Comparison of ENCODE assay signal across 8 cellular contexts in genomic region chr12:118103231-118103600, GRCh38. TPM values are rescaled to one million over a fixed set of nuclear protein-coding genes. Genes with fewer than 3 reads are reported as not detected.
DNase-seq lines count a peak whose midpoint lies in the region; ATAC-seq and TF ChIP-seq lines count a peak whose summit lies in the region.

No MANE protein-coding gene starts in this region.

- H3K4me1 Mint-ChIP-seq in activated T-cell treated with anti-CD3 and anti-CD28 coated beads, Interleukin-2, amount 50 U/mL, for 4 hours (ENCODE audit: low read depth): peaks cover 8% of the 10 kb centered on the region
- peaks cover 10% of the 10 kb centered on the region for H3K4me1 Mint-ChIP-seq in chondrocyte (ENCODE audit: low read depth)

- H3K9me3 Mint-ChIP-seq in activated T-cell treated with anti-CD3 and anti-CD28 coated beads, Interleukin-2, amount 50 U/mL, for 4 hours: no peaks in the 10 kb centered on the region
- no peaks in the 10 kb centered on the region for H3K9me3 Mint-ChIP-seq in chondrocyte (ENCODE audit: low read depth)

- H3K27me3 Mint-ChIP-seq in activated T-cell treated with anti-CD3 and anti-CD28 coated beads, Interleukin-2, amount 50 U/mL, for 4 hours (ENCODE audit: low read depth): peaks cover 26% of the 10 kb centered on the region
- H3K27me3 Mint-ChIP-seq in chondrocyte (ENCODE audit: low read depth): no peaks in the 10 kb centered on the region

- H3K4me1 ChIP-seq in lung (ENCODE audit: control insufficient read depth in 2 of 2, insufficient read depth in 2 of 2, low read length in 2 of 2): peaks cover 0 to 4% of the 10 kb centered on the region in 2 donors
- H3K4me1 ChIP-seq in tibial nerve: peaks cover 0 to 16% (median 4%) of the 10 kb centered on the region in 4 donors

- peak; percentile 27 to 35 for ATAC-seq in activated T-cell treated with anti-CD3 and anti-CD28 coated beads, Interleukin-2, amount 50 U/mL, for 4 hours
- ATAC-seq in lung (ENCODE audit: insufficient read depth, low FRiP score): peak; percentile 5

- H3K27me3 ChIP-seq in lung (ENCODE audit: control insufficient read depth, insufficient read depth): no peaks in the 10 kb centered on the region
- no peaks in the 10 kb centered on the region for H3K27me3 ChIP-seq in tibial nerve

- H3K27ac ChIP-seq in lung (ENCODE audit: low read depth in 1 of 2, low read length in 1 of 2) (peak overlapping the region; percentile 38 to 84), tibial nerve (peak overlapping the region; percentile 72 to 86 (median 80))

- TF ChIP-seq EP300 in tibial nerve (IDR thresholded peaks at IDR 0.05): no peak

- no peak for TF ChIP-seq CTCF in chondrocyte (IDR thresholded peaks at IDR 0.05)
- no peak for TF ChIP-seq CTCF in lung (IDR thresholded peaks at IDR 0.05; ENCODE audit: control extremely low read depth, extremely low read depth)
- TF ChIP-seq CTCF in tibial nerve (IDR thresholded peaks at IDR 0.05): no peak

- no peaks in the 10 kb centered on the region for H3K36me3 Mint-ChIP-seq in activated T-cell treated with anti-CD3 and anti-CD28 coated beads, Interleukin-2, amount 50 U/mL, for 4 hours (ENCODE audit: insufficient read depth)
- H3K36me3 Mint-ChIP-seq in chondrocyte (ENCODE audit: low read depth): no peaks in the 10 kb centered on the region

- TF ChIP-seq POLR2A in tibial nerve (IDR thresholded peaks at IDR 0.05): no peak

- no peak for DNase-seq in activated T-cell treated with anti-CD3 and anti-CD28 coated beads, Interleukin-2, amount 50 U/mL, for 4 hours
- DNase-seq in activated T-cell treated with anti-CD3 and anti-CD28 coated beads for 4 hours (no peak), NCI-H526 (lab: John Stamatoyannopoulos, UW) (peak; percentile 33 to 84), chondrocyte (ENCODE audit: low spot score) (no peak), lung (ENCODE audit: low spot score) (no peak), tibial nerve (ENCODE audit: low spot score in 2 of 2) (no peak), putamen (ENCODE audit: low spot score) (no peak), NCI-H446 treated with DMSO at 0.1 percent for 48 hours (lab: John Stamatoyannopoulos, UW) (no peak)

- no peaks in the 10 kb centered on the region for H3K9me3 ChIP-seq in lung (ENCODE audit: control insufficient read depth in 2 of 2, insufficient read depth in 1 of 2, low read length in 1 of 2)
- H3K9me3 ChIP-seq in tibial nerve: no peaks in the 10 kb centered on the region

- H3K4me3 ChIP-seq in lung (peak overlapping the region; percentile 46), tibial nerve (peak overlapping the region; percentile 65 to 87 (median 75))

- H3K4me3 Mint-ChIP-seq in activated T-cell treated with anti-CD3 and anti-CD28 coated beads, Interleukin-2, amount 50 U/mL, for 4 hours: peak overlapping the region; percentile 85
- H3K4me3 Mint-ChIP-seq in chondrocyte (ENCODE audit: unreplicated experiment): peak overlapping the region; percentile 79

- no peak overlapping the region for H3K27ac Mint-ChIP-seq in chondrocyte (ENCODE audit: unreplicated experiment)

- 0 to 1% methylated on average over 30 of the region's 30 CpGs for WGBS in lung, 2 donors
- 0 to 1% methylated on average over 25 to 30 of the region's 30 CpGs for WGBS in tibial nerve, 2 donors

- H3K36me3 ChIP-seq in lung (ENCODE audit: control insufficient read depth in 2 of 2, insufficient read depth in 2 of 2, low read length in 2 of 2) (no peaks in the 10 kb centered on the region), tibial nerve (no peaks in the 10 kb centered on the region)

RNA-seq across cellular contexts. Expression of gene VSIG10, which starts 0.6 kb away (rescaled TPM):
- 1 to 10 TPM; 3.6 to 4.3 (median 3.6) TPM for total RNA-seq in activated T-cell treated with anti-CD3 and anti-CD28 coated beads, Interleukin-2, amount 50 U/mL, for 4 hours
- total RNA-seq in chondrocyte: 9.3 to 13.6 TPM (median 9.5 TPM) in 3 replicates
- total RNA-seq in lung: 10 to 100 TPM; 36.9 to 51.4 TPM
- 10 to 100 TPM; 11.0 to 27.4 TPM for polyA plus RNA-seq in lung
- total RNA-seq in tibial nerve: 10 to 100 TPM; 26.8 to 53.1 (median 34.0) TPM

RNA-seq across cellular contexts. Expression of gene PEBP1, which starts 32.7 kb away (rescaled TPM):
- 100 to 1,000 TPM; 144 to 194 (median 166) TPM for total RNA-seq in activated T-cell treated with anti-CD3 and anti-CD28 coated beads, Interleukin-2, amount 50 U/mL, for 4 hours
- total RNA-seq in chondrocyte: 134 to 153 TPM (median 138 TPM) in 3 replicates
- 100 to 1,000 TPM; 141 to 193 TPM for total RNA-seq in lung
- polyA plus RNA-seq in lung: 100 to 1,000 TPM; 123 to 317 TPM
- total RNA-seq in tibial nerve: 100 to 1,000 TPM; 380 to 704 (median 496) TPM

RNA-seq across cellular contexts. Expression of gene WSB2, which starts 42.2 kb away (rescaled TPM):
- 10 to 100 TPM; 48.1 to 67.7 (median 52.0) TPM for total RNA-seq in activated T-cell treated with anti-CD3 and anti-CD28 coated beads, Interleukin-2, amount 50 U/mL, for 4 hours
- total RNA-seq in chondrocyte: 86.7 to 129 TPM (median 124 TPM) in 3 replicates
- total RNA-seq in lung: 10 to 100 TPM; 46.0 to 99.1 TPM
- polyA plus RNA-seq in lung: 10 to 100 TPM; 49.3 to 57.2 TPM
- 10 to 100 TPM; 39.8 to 66.9 (median 48.0) TPM for total RNA-seq in tibial nerve

Comparison
In these comparisons a context has a peak if more than half of its experiments do, and no peak if none do; other contexts are left out.
1. DNase-seq: peak in NCI-H526 (2 of 2); none in activated T-cell treated with anti-CD3 and anti-CD28 coated beads, Interleukin-2, amount 50 U/mL, for 4 hours (single experiment), activated T-cell treated with anti-CD3 and anti-CD28 coated beads for 4 hours (single experiment), chondrocyte (single experiment), lung (single experiment), tibial nerve (0 of 2), putamen (single experiment) and NCI-H446 treated with DMSO at 0.1 percent for 48 hours (single experiment).